Comparison of ENCODE assay signal across 10 cellular contexts in genomic region chr16:2970563-2970962, GRCh38. TPM values are rescaled to one million over a fixed set of nuclear protein-coding genes. Genes with fewer than 3 reads are reported as not detected.
A peak's percentile ranks its signal among the peaks of the same experiment; 100 is the strongest.
DNase-seq lines count a peak whose midpoint lies in the region; ATAC-seq and TF ChIP-seq lines count a peak whose summit lies in the region.
"Had no signal": no experiment of that assay in that cellular context is flagged by ENCODE, and none has a peak within 500 bp of the region (broad histone marks: within the 10 kb centered on the region; RNA-seq: fewer than 3 reads in every experiment).

No MANE protein-coding gene starts in this region.

- H3K4me1 ChIP-seq in fibroblast of lung (ENCODE audit: control insufficient read depth, extremely low read depth, insufficient read depth, low read length) = no peaks in the 10 kb centered on the region

- H3K9me3 ChIP-seq in SK-N-MC (ENCODE audit: low read depth, low read length) (no peaks in the 10 kb centered on the region), fibroblast of lung (ENCODE audit: control insufficient read depth, insufficient read depth, low read depth, low read length) (no peaks in the 10 kb centered on the region)
- H3K9me3 ChIP-seq: gastroesophageal sphincter had no signal

- H4K20me1 ChIP-seq in fibroblast of lung (ENCODE audit: control insufficient read depth, extremely low read depth, insufficient read depth, low read length) = no peaks in the 10 kb centered on the region

- DNase-seq in activated CD4-positive, alpha-beta T cell treated with anti-CD3 and anti-CD28 coated beads, Interleukin-2, amount 10 ng/mL, durations not matched to agents 24 days and 14 days = no peak
- no peak for DNase-seq in activated CD4-positive, alpha-beta T cell treated with anti-CD3 and anti-CD28 coated beads for 4 hours
- DNase-seq in SK-N-MC (ENCODE audit: low read depth, low spot score) (no peak), fibroblast of lung (ENCODE audit: low read depth in 2 of 2) (no peak), omental fat pad (ENCODE audit: low spot score) (no peak), head of caudate nucleus (no peak)

- peak overlapping the region; percentile 93 for H3K4me2 ChIP-seq in fibroblast of lung (ENCODE audit: extremely low read depth, insufficient read depth, low read length)

- peaks cover 21% of the 10 kb centered on the region for H3K4me1 Mint-ChIP-seq in activated CD4-positive, alpha-beta T cell treated with anti-CD3 and anti-CD28 coated beads, Interleukin-2, amount 10 ng/mL, durations not matched to agents 24 days and 14 days
- H3K4me1 Mint-ChIP-seq in stimulated activated memory B cell treated with anti-CD40 and anti-IgM and Interleukin-4, amounts not matched to agents 10 μg/mL and 1 μg/mL and 100 μg/mL, for 72 hours = peaks cover 34% of the 10 kb centered on the region

- H3K4me3 ChIP-seq in SK-N-MC (peak overlapping the region; percentile 88), fibroblast of lung (replicated peaks in 1 of 4; ENCODE audit: control extremely low read depth in 1 of 4, insufficient read depth in 1 of 4, low read depth in 3 of 4, low read length in 4 of 4) (peak overlapping the region in 3 of 4 experiments; percentile 65 to 77 (median 71))

- H3K79me2 ChIP-seq in fibroblast of lung (ENCODE audit: control insufficient read depth, insufficient read depth, low read length) = no peaks in the 10 kb centered on the region

- intact Hi-C loops in activated CD4-positive, alpha-beta T cell treated with anti-CD3 and anti-CD28 coated beads, Interleukin-2, amount 10 ng/mL, durations not matched to agents 24 days and 14 days (cut with micrococcal nuclease) = loop anchor here (1.0 to 2.0 kb wide), 2 partner anchors 10 to 50 kb away; partner anchors contain the start of genes PKMYT1 and TNFRSF12A
- intact Hi-C loops in head of caudate nucleus (cut with DNase I) = loop anchor here (5.0 kb wide), 1 partner anchor 53 kb away; no protein-coding TSS in a partner anchor

- H3K9me3 Mint-ChIP-seq in activated CD4-positive, alpha-beta T cell treated with anti-CD3 and anti-CD28 coated beads, Interleukin-2, amount 10 ng/mL, durations not matched to agents 24 days and 14 days = no peaks in the 10 kb centered on the region
- no peaks in the 10 kb centered on the region for H3K9me3 Mint-ChIP-seq in stimulated activated memory B cell treated with anti-CD40 and anti-IgM and Interleukin-4, amounts not matched to agents 10 μg/mL and 1 μg/mL and 100 μg/mL, for 72 hours

- peak overlapping the region; percentile 45 for H3K27ac Mint-ChIP-seq in activated CD4-positive, alpha-beta T cell treated with anti-CD3 and anti-CD28 coated beads, Interleukin-2, amount 10 ng/mL, durations not matched to agents 24 days and 14 days
- no peak overlapping the region for H3K27ac Mint-ChIP-seq in stimulated activated memory B cell treated with anti-CD40 and anti-IgM and Interleukin-4, amounts not matched to agents 10 μg/mL and 1 μg/mL and 100 μg/mL, for 72 hours

- H3K27me3 ChIP-seq in fibroblast of lung (ENCODE audit: control insufficient read depth, insufficient read depth, low read length) = peaks cover 23% of the 10 kb centered on the region

- TF ChIP-seq CTCF in fibroblast of lung (conservative IDR thresholded peaks at IDR 0.05 in 1 of 2, IDR thresholded peaks at IDR 0.05 in 1 of 2; ENCODE audit: low read depth in 1 of 2, low read length in 2 of 2) (no peak), omental fat pad (IDR thresholded peaks at IDR 0.05) (no peak)

- H3K4me3 Mint-ChIP-seq in activated CD4-positive, alpha-beta T cell treated with anti-CD3 and anti-CD28 coated beads, Interleukin-2, amount 10 ng/mL, durations not matched to agents 24 days and 14 days = peak overlapping the region; percentile 84
- peak overlapping the region; percentile 68 for H3K4me3 Mint-ChIP-seq in stimulated activated memory B cell treated with anti-CD40 and anti-IgM and Interleukin-4, amounts not matched to agents 10 μg/mL and 1 μg/mL and 100 μg/mL, for 72 hours

- H3K9ac ChIP-seq in SK-N-MC (ENCODE audit: insufficient read length) (peak overlapping the region; percentile 81), fibroblast of lung (ENCODE audit: insufficient read depth, low read length) (no peak overlapping the region)

- peaks cover 10% of the 10 kb centered on the region for H3K27me3 Mint-ChIP-seq in activated CD4-positive, alpha-beta T cell treated with anti-CD3 and anti-CD28 coated beads, Interleukin-2, amount 10 ng/mL, durations not matched to agents 24 days and 14 days
- H3K27me3 Mint-ChIP-seq in stimulated activated memory B cell treated with anti-CD40 and anti-IgM and Interleukin-4, amounts not matched to agents 10 μg/mL and 1 μg/mL and 100 μg/mL, for 72 hours = peaks cover 40% of the 10 kb centered on the region

- ATAC-seq in stimulated activated memory B cell treated with anti-CD40 and anti-IgM and Interleukin-4, amounts not matched to agents 10 μg/mL and 1 μg/mL and 100 μg/mL, for 72 hours = no peak
- ATAC-seq in omental fat pad (ENCODE audit: low FRiP score) (no peak), HG03460 (IDR thresholded peaks at IDR 0.05; ENCODE audit: unreplicated experiment) (no peak)
- ATAC-seq: gastroesophageal sphincter had no signal

- H3K27ac ChIP-seq in SK-N-MC = peak overlapping the region; percentile 5; the same call in 1 of the 2 replicates
- H3K27ac ChIP-seq in fibroblast of lung (ENCODE audit: insufficient read depth, low read length) = no peak overlapping the region

- no peak overlapping the region for H2AFZ ChIP-seq in fibroblast of lung (ENCODE audit: low read length)

- H3K36me3 ChIP-seq in SK-N-MC (ENCODE audit: insufficient read depth, low read length) = peaks cover 15% of the 10 kb centered on the region; the same call in 1 of the 2 replicates
- no peaks in the 10 kb centered on the region for H3K36me3 ChIP-seq in fibroblast of lung (ENCODE audit: control insufficient read depth, insufficient read depth, low read length)
- H3K36me3 ChIP-seq: gastroesophageal sphincter had no signal

- peaks cover 19% of the 10 kb centered on the region for H3K36me3 Mint-ChIP-seq in activated CD4-positive, alpha-beta T cell treated with anti-CD3 and anti-CD28 coated beads, Interleukin-2, amount 10 ng/mL, durations not matched to agents 24 days and 14 days (ENCODE audit: low read depth)
- H3K36me3 Mint-ChIP-seq in stimulated activated memory B cell treated with anti-CD40 and anti-IgM and Interleukin-4, amounts not matched to agents 10 μg/mL and 1 μg/mL and 100 μg/mL, for 72 hours = peaks cover 11% of the 10 kb centered on the region

RNA-seq across cellular contexts. Expression of gene PAQR4, which starts 1.4 kb away (rescaled TPM):
- total RNA-seq in activated CD4-positive, alpha-beta T cell treated with anti-CD3 and anti-CD28 coated beads, Interleukin-2, amount 10 ng/mL, durations not matched to agents 24 days and 14 days = 41.0 and 43.3 TPM in 2 replicates
- 1.0 and 1.5 TPM in 2 replicates for total RNA-seq in fibroblast of lung
- polyA plus RNA-seq in fibroblast of lung = 3.0 and 8.7 TPM in 2 replicates
- polyA plus RNA-seq in fibroblast of lung (2012) = 3.5 and 11.7 TPM in 2 replicates
- polyA minus RNA-seq in fibroblast of lung (ENCODE audit: low replicate concordance) = 4.1 and 31.0 TPM in 2 replicates
- 1 to 10 TPM; 1.9 to 6.8 (median 3.5) TPM for total RNA-seq in omental fat pad

RNA-seq across cellular contexts. Expression of gene KREMEN2, which starts 6.5 kb away (rescaled TPM):
- 0.17 and 0.28 TPM in 2 replicates for total RNA-seq in activated CD4-positive, alpha-beta T cell treated with anti-CD3 and anti-CD28 coated beads, Interleukin-2, amount 10 ng/mL, durations not matched to agents 24 days and 14 days
- total RNA-seq in fibroblast of lung = not detected in 2 replicates
- polyA plus RNA-seq in fibroblast of lung = not detected in 2 replicates
- 0.14 TPM in 1 of 2 replicates, not detected in the other for polyA plus RNA-seq in fibroblast of lung (2012)
- polyA minus RNA-seq in fibroblast of lung (ENCODE audit: low replicate concordance) = not detected in 2 replicates
- total RNA-seq in omental fat pad = not detected
- total RNA-seq: gastroesophageal sphincter; T-helper 2 cell treated with Interferon-gamma antibody and Interleukin-4, amounts not matched to agents 100 ng/mL and 5 ng/mL, for 36 hours had no signal

RNA-seq across cellular contexts. Expression of gene PKMYT1, which starts 9.7 kb away (rescaled TPM):
- total RNA-seq in activated CD4-positive, alpha-beta T cell treated with anti-CD3 and anti-CD28 coated beads, Interleukin-2, amount 10 ng/mL, durations not matched to agents 24 days and 14 days = 152 TPM in 2 replicates
- total RNA-seq in fibroblast of lung = 0.26 and 1.2 TPM in 2 replicates
- 2.7 and 8.3 TPM in 2 replicates for polyA plus RNA-seq in fibroblast of lung
- 6.9 and 26.3 TPM in 2 replicates for polyA plus RNA-seq in fibroblast of lung (2012)
- 6.2 and 11.7 TPM in 2 replicates for polyA minus RNA-seq in fibroblast of lung (ENCODE audit: low replicate concordance)
- total RNA-seq in omental fat pad = 1 to 10 TPM in 1 of 4 donors, under 1 TPM in 2, not detected in 1; 0.25 to 1.7 (median 0.79) TPM

RNA-seq across cellular contexts. Expression of gene CLDN9, which starts 42.2 kb away (rescaled TPM):
- total RNA-seq in activated CD4-positive, alpha-beta T cell treated with anti-CD3 and anti-CD28 coated beads, Interleukin-2, amount 10 ng/mL, durations not matched to agents 24 days and 14 days = not detected in 2 replicates
- total RNA-seq in fibroblast of lung = not detected in 2 replicates
- not detected in 2 replicates for polyA plus RNA-seq in fibroblast of lung
- not detected in 2 replicates for polyA plus RNA-seq in fibroblast of lung (2012)
- 0.19 TPM in 1 of 2 replicates, not detected in the other for polyA minus RNA-seq in fibroblast of lung (ENCODE audit: low replicate concordance)
- under 1 TPM in 2 of 4 donors, not detected in 2; 0.24 to 0.63 TPM for total RNA-seq in omental fat pad

RNA-seq across cellular contexts. Expression of gene CLDN6, which starts 47.4 kb away (rescaled TPM):
- not detected in 2 replicates for total RNA-seq in activated CD4-positive, alpha-beta T cell treated with anti-CD3 and anti-CD28 coated beads, Interleukin-2, amount 10 ng/mL, durations not matched to agents 24 days and 14 days
- total RNA-seq in fibroblast of lung = 0.26 TPM in 1 of 2 replicates, not detected in the other
- polyA plus RNA-seq in fibroblast of lung = 0.03 TPM in 1 of 2 replicates, not detected in the other
- polyA plus RNA-seq in fibroblast of lung (2012) = 0.10 TPM in 1 of 2 replicates, not detected in the other
- not detected in 2 replicates for polyA minus RNA-seq in fibroblast of lung (ENCODE audit: low replicate concordance)
- total RNA-seq in omental fat pad = not detected
- total RNA-seq: gastroesophageal sphincter; T-helper 2 cell treated with Interferon-gamma antibody and Interleukin-4, amounts not matched to agents 100 ng/mL and 5 ng/mL, for 36 hours had no signal

Comparison
In these comparisons a context has a peak if more than half of its experiments do, and no peak if none do; other contexts are left out.
1. RNA of gene PKMYT1, which starts 9.7 kb away (total RNA-seq): 152 TPM in activated CD4-positive, alpha-beta T cell treated with anti-CD3 and anti-CD28 coated beads, Interleukin-2, amount 10 ng/mL, durations not matched to agents 24 days and 14 days; 0.26 to 1.2 TPM in fibroblast of lung and 0.25 to 1.7 TPM in omental fat pad; every median in the first group is over 10 times any median in the second.